In the genomic region with DNA sequence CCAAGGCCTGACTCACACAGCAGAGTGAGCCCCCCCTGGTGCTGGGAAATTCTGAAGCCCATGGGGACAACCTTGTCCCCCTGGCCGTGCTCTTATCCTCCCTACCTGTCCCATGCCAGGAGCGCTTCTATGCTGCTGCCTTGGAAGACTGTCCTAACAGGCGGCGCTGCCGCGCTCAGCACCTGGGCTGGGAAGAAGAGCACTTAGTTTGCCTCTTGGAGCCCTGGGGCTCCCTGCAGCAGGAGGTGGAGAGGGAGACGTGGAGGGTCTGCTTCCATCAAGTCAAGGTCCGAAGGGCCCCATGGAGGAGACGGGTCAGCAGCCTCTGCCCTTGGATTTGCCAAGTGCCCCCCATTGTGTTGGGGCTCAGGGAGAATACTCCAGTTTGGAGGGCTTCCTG, we compare ENCODE assay signal across 25 cellular contexts.
"Had no signal": no experiment of that assay in that cellular context is flagged by ENCODE, and none has a peak within 500 bp of the region (broad histone marks: within the 10 kb centered on the region; RNA-seq: fewer than 3 reads in every experiment).

No MANE protein-coding gene starts in this region.

- ATAC-seq: esophagus mucosa; left lobe of liver; lower lobe of right lung; natural killer cell treated with Interleukin-12 subunit alpha and Interleukin-12 subunit beta and Interleukin-15 and Interleukin-18, amount 100 ng/mL, for 72 hours; right lobe of liver; stimulated activated naive B cell treated with anti-CD40 and anti-IgM and Interleukin-4, amounts not matched to agents 10 μg/mL and 1 μg/mL and 100 μg/mL, for 72 hours had no signal

- H3K9me3 ChIP-seq: heart left ventricle, lower lobe of right lung, neutrophil, right lobe of liver, stomach, tibial nerve had no signal

- H3K36me3 ChIP-seq: heart left ventricle, lower lobe of right lung, neutrophil, right lobe of liver, stomach, tibial nerve had no signal

- H3K27me3 ChIP-seq: heart left ventricle, neutrophil, right lobe of liver, tibial nerve had no signal

- H3K4me1 ChIP-seq: right lobe of liver had no signal

- H3K4me3 ChIP-seq: heart left ventricle, lower lobe of right lung, right lobe of liver, stomach, tibial nerve had no signal

- FAIRE-seq: small intestine, TTC549 had no signal

- DNase-seq: activated CD4-positive, alpha-beta memory T cell treated with anti-CD3 and anti-CD28 coated beads for 36 hours; activated CD4-positive, alpha-beta T cell treated with anti-CD3 and anti-CD28 coated beads for 4 hours; activated CD8-positive, alpha-beta memory T cell treated with anti-CD3 and anti-CD28 coated beads, Interleukin-2, amount 50 U/mL, for 48 hours; activated T-cell treated with anti-CD3 and anti-CD28 coated beads, Interleukin-2, amount 50 U/mL, for 24 hours; aorta; cortex of kidney; foreskin fibroblast; heart left ventricle; immature natural killer cell; lower lobe of right lung; mesenchymal stem cell; right lobe of liver; small intestine; stimulated activated CD4-positive, alpha-beta T cell treated with anti-CD3 and anti-CD28 coated beads, Interleukin-1b, Interleukin-23, amount 100 ng/mL, for 48 hours; stimulated activated CD4-positive, alpha-beta T cell treated with anti-CD3 and anti-CD28 coated beads, Interleukin-4, amount 100 ng/mL, for 4 hours; stimulated activated naive B cell treated with anti-CD40 and anti-IgM and Interleukin-4, amounts not matched to agents 10 μg/mL and 1 μg/mL and 100 μg/mL, for 72 hours; stomach; T-helper 9 cell had no signal

- H3K27ac ChIP-seq: lower lobe of right lung, neutrophil, right lobe of liver, tibial nerve, VCaP had no signal
